ENCODE assay signal across 14 cellular contexts in genomic region chr11:12177739-12178338, GRCh38.
DNase-seq lines count a peak whose midpoint lies in the region; ATAC-seq, FAIRE-seq and TF ChIP-seq lines count a peak whose summit lies in the region.
"Had no signal": no experiment of that assay in that cellular context is flagged by ENCODE, and none has a peak within 500 bp of the region (broad histone marks: within the 10 kb centered on the region; RNA-seq: fewer than 3 reads in every experiment).

No MANE protein-coding gene starts in this region.

- H2AFZ ChIP-seq in astrocyte (ENCODE audit: low read depth, low read length): no peak overlapping the region
- H2AFZ ChIP-seq: GM23338 had no signal

- H3K4me1 Mint-ChIP-seq in CD4-positive, CD25-positive, alpha-beta regulatory T cell: peaks cover 25 to 47% (median 35%) of the 10 kb centered on the region in 4 donors
- peaks cover 75% of the 10 kb centered on the region for H3K4me1 Mint-ChIP-seq in astrocyte (ENCODE audit: low read depth, unreplicated experiment)
- peaks cover 18% of the 10 kb centered on the region for H3K4me1 Mint-ChIP-seq in type B pancreatic cell (ENCODE audit: unreplicated experiment)

- no peak overlapping the region for H3K4me3 ChIP-seq in CD4-positive, CD25-positive, alpha-beta regulatory T cell (ENCODE audit: low read depth, low read length)
- no peak overlapping the region for H3K4me3 ChIP-seq in astrocyte (ENCODE audit: insufficient read depth, low read depth, low read length)
- no peak overlapping the region for H3K4me3 ChIP-seq in left lung
- H3K4me3 ChIP-seq: GM23338, mucosa of descending colon had no signal

- no peak for TF ChIP-seq CTCF in astrocyte (IDR thresholded peaks at IDR 0.05; ENCODE audit: insufficient read depth, low read depth, low read length)
- TF ChIP-seq CTCF in left lung (IDR thresholded peaks at IDR 0.05): no peak
- TF ChIP-seq CTCF in type B pancreatic cell (conservative IDR thresholded peaks at IDR 0.05): no peak

- no peaks in the 10 kb centered on the region for H3K27me3 Mint-ChIP-seq in CD4-positive, CD25-positive, alpha-beta regulatory T cell
- H3K27me3 Mint-ChIP-seq in astrocyte (ENCODE audit: low read depth, unreplicated experiment) (no peaks in the 10 kb centered on the region), type B pancreatic cell (no peaks in the 10 kb centered on the region)
- H3K27me3 Mint-ChIP-seq: CD4-positive, alpha-beta memory T cell had no signal

- H3K4me3 Mint-ChIP-seq in CD4-positive, CD25-positive, alpha-beta regulatory T cell: no peak overlapping the region
- H3K4me3 Mint-ChIP-seq in astrocyte (ENCODE audit: unreplicated experiment) (peak overlapping the region; percentile 47), type B pancreatic cell (no peak overlapping the region)
- H3K4me3 Mint-ChIP-seq: CD4-positive, alpha-beta memory T cell; GM23338 had no signal

- FAIRE-seq in astrocyte (lab: Jason Lieb, UNC): no peak
- FAIRE-seq: TTC549 had no signal

- H3K27me3 ChIP-seq in CD4-positive, CD25-positive, alpha-beta regulatory T cell (ENCODE audit: control insufficient read depth, insufficient read depth, low read length): no peaks in the 10 kb centered on the region
- no peaks in the 10 kb centered on the region for H3K27me3 ChIP-seq in astrocyte (ENCODE audit: insufficient read depth, low read length)
- no peaks in the 10 kb centered on the region for H3K27me3 ChIP-seq in left lung

- peaks cover 0 to 2% (median 0%) of the 10 kb centered on the region in 7 donors for H3K9me3 Mint-ChIP-seq in CD4-positive, CD25-positive, alpha-beta regulatory T cell
- no peaks in the 10 kb centered on the region for H3K9me3 Mint-ChIP-seq in astrocyte (ENCODE audit: unreplicated experiment)
- H3K9me3 Mint-ChIP-seq in type B pancreatic cell: no peaks in the 10 kb centered on the region
- H3K9me3 Mint-ChIP-seq: CD4-positive, alpha-beta memory T cell; GM23338 had no signal

- no peak for ATAC-seq in CD4-positive, CD25-positive, alpha-beta regulatory T cell (ENCODE audit: low read depth in 2 of 2)
- peak; percentile 38 for ATAC-seq in left lung
- ATAC-seq: GM23338 had no signal

- DNase-seq in CD4-positive, CD25-positive, alpha-beta regulatory T cell: no peak
- DNase-seq in HUDEP-2 (lab: John Stamatoyannopoulos, UW; ENCODE audit: unreplicated experiment in 76 of 76): peak in 39 of 76 experiments; percentile 4 to 58 (median 23)
- DNase-seq in astrocyte (ENCODE audit: low read depth): peak; percentile 53
- DNase-seq in left lung: no peak
- no peak for DNase-seq in NK-92 (lab: John Stamatoyannopoulos, UW; ENCODE audit: unreplicated experiment)
- DNase-seq in stimulated activated CD4-positive, alpha-beta T cell treated with anti-CD3 and anti-CD28 coated beads, Interleukin-1b, Interleukin-23, amount 100 ng/mL, for 48 hours: no peak
- no peak for DNase-seq in type B pancreatic cell (ENCODE audit: extremely low spot score, unreplicated experiment)
- no peak for DNase-seq in HuH-7.5 (ENCODE audit: low spot score)
- DNase-seq: CD4-positive, alpha-beta memory T cell; hippocampal formation; mucosa of descending colon; NCI-H2081 had no signal

- H3K4me1 ChIP-seq in CD4-positive, CD25-positive, alpha-beta regulatory T cell (ENCODE audit: control insufficient read depth, insufficient read depth, low read length, poor library complexity, severe bottlenecking): peaks cover 22% of the 10 kb centered on the region
- H3K4me1 ChIP-seq in astrocyte (ENCODE audit: insufficient read depth, low read length) (peaks cover 79% of the 10 kb centered on the region), left lung (peaks cover 5 to 51% of the 10 kb centered on the region in 2 donors)

- H3K79me2 ChIP-seq in astrocyte (ENCODE audit: insufficient read depth, low read length): peaks cover 69% of the 10 kb centered on the region

- peak overlapping the region; percentile 17 to 83 (median 21) for H3K27ac Mint-ChIP-seq in CD4-positive, CD25-positive, alpha-beta regulatory T cell
- H3K27ac Mint-ChIP-seq in astrocyte (ENCODE audit: unreplicated experiment) (peak overlapping the region; percentile 99), type B pancreatic cell (no peak overlapping the region)
- H3K27ac Mint-ChIP-seq: GM23338 had no signal

- H4K20me1 ChIP-seq in astrocyte (ENCODE audit: insufficient read depth, low read length): no peaks in the 10 kb centered on the region

- no peaks in the 10 kb centered on the region for H3K9me3 ChIP-seq in CD4-positive, CD25-positive, alpha-beta regulatory T cell (ENCODE audit: control insufficient read depth in 2 of 2, low read length in 2 of 2)
- H3K9me3 ChIP-seq in astrocyte (ENCODE audit: insufficient read depth, low read depth, low read length) (no peaks in the 10 kb centered on the region), left lung (no peaks in the 10 kb centered on the region)
- H3K9me3 ChIP-seq: mucosa of descending colon had no signal

- H3K36me3 ChIP-seq in CD4-positive, CD25-positive, alpha-beta regulatory T cell (ENCODE audit: control insufficient read depth, insufficient read depth, low read length): no peaks in the 10 kb centered on the region
- H3K36me3 ChIP-seq in astrocyte (ENCODE audit: insufficient read depth, low read length) (peaks cover 21% of the 10 kb centered on the region), left lung (no peaks in the 10 kb centered on the region)

- no peak overlapping the region for H3K4me2 ChIP-seq in astrocyte (ENCODE audit: low read length)
- H3K4me2 ChIP-seq: GM23338 had no signal

- intact Hi-C loops in left lung (cut with DNase I): no loop called here

- peaks cover 6% of the 10 kb centered on the region for H3K36me3 Mint-ChIP-seq in CD4-positive, CD25-positive, alpha-beta regulatory T cell
- H3K36me3 Mint-ChIP-seq in astrocyte (ENCODE audit: low read depth, unreplicated experiment) (peaks cover 29% of the 10 kb centered on the region), type B pancreatic cell (no peaks in the 10 kb centered on the region)
- H3K36me3 Mint-ChIP-seq: CD4-positive, alpha-beta memory T cell had no signal

- no peak overlapping the region for H3K27ac ChIP-seq in CD4-positive, CD25-positive, alpha-beta regulatory T cell (ENCODE audit: insufficient read depth, low read length, poor library complexity, severe bottlenecking)
- peak overlapping the region; percentile 99 for H3K27ac ChIP-seq in astrocyte (ENCODE audit: low read depth, low read length)
- H3K27ac ChIP-seq in left lung: peak overlapping the region in 1 of 2 donors; percentile 61

- H3K9ac ChIP-seq in astrocyte (ENCODE audit: low read length): peak overlapping the region; percentile 85

Comparison
In these comparisons a context has a peak if more than half of its experiments do, and no peak if none do; other contexts are left out.
1. DNase-seq: peak in HUDEP-2 (39 of 76) and astrocyte (single experiment); none in CD4-positive, CD25-positive, alpha-beta regulatory T cell (0 of 3), left lung (0 of 2), NK-92 (single experiment), stimulated activated CD4-positive, alpha-beta T cell treated with anti-CD3 and anti-CD28 coated beads, Interleukin-1b, Interleukin-23, amount 100 ng/mL, for 48 hours (single experiment), type B pancreatic cell (single experiment) and HuH-7.5 (single experiment).